ENCODE assay signal across 8 cellular contexts in the genomic region with DNA sequence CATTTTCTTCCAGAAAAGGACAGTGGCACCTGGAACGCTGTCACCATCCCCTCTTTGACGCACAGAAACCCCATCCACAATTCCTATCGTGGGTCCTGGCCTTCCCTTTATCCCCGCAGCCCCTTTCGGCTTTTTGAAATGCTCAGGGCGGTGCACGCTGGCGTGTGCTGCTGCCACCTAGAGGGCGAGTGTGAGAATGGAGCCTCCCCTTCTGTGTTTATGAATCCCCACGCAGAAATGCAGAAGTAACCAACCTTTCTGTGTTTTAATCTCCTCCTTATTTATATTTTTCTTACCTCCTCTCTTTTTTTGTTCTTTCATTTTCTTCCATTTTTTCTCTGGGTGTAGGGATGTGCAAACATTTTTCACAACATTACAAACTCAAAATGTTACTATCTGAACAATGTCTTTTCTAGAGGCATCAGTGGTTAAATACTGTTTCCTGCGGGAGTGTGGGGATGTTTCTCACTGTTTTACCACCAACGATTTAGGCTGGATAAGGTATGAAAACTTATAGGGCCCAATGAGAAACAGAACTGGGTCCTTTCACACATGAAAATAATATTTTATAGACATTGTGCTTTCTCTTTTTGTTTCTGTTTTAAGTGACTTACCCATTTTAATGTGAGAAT. TPM values are rescaled to one million over a fixed set of nuclear protein-coding genes. Genes with fewer than 3 reads are reported as not detected.
DNase-seq lines count a peak whose midpoint lies in the region; ATAC-seq and TF ChIP-seq lines count a peak whose summit lies in the region.

No MANE protein-coding gene starts in this region.

- H3K9me3 Mint-ChIP-seq in activated CD4-positive, alpha-beta T cell treated with anti-CD3 and anti-CD28 coated beads, Interleukin-2, amount 10 ng/mL, durations not matched to agents 24 days and 14 days, result no peaks in the 10 kb centered on the region

- H3K4me3 Mint-ChIP-seq in activated CD4-positive, alpha-beta T cell treated with anti-CD3 and anti-CD28 coated beads, Interleukin-2, amount 10 ng/mL, durations not matched to agents 24 days and 14 days, result no peak overlapping the region

- H3K4me1 Mint-ChIP-seq in activated CD4-positive, alpha-beta T cell treated with anti-CD3 and anti-CD28 coated beads, Interleukin-2, amount 10 ng/mL, durations not matched to agents 24 days and 14 days, result peaks cover 4% of the 10 kb centered on the region

- H3K27me3 Mint-ChIP-seq in activated CD4-positive, alpha-beta T cell treated with anti-CD3 and anti-CD28 coated beads, Interleukin-2, amount 10 ng/mL, durations not matched to agents 24 days and 14 days, result no peaks in the 10 kb centered on the region

- DNase-seq in AG09309 (ENCODE audit: low read depth), result no peak
- peak; percentile 24 for DNase-seq in NCI-H2196 (lab: John Stamatoyannopoulos, UW; ENCODE audit: unreplicated experiment)
- DNase-seq in activated CD4-positive, alpha-beta T cell treated with anti-CD3 and anti-CD28 coated beads, Interleukin-2, amount 10 ng/mL, durations not matched to agents 24 days and 14 days, result peak; percentile 88
- peak; percentile 50 for DNase-seq in effector CD4-positive, alpha-beta T cell
- DNase-seq in mucosa of gallbladder (ENCODE audit: low spot score), result peak; percentile 52
- peak; percentile 76 for DNase-seq in stimulated activated CD8-positive, alpha-beta memory T cell treated with anti-CD3 and anti-CD28 coated beads, Interleukin-4, amount 100 ng/mL, for 48 hours

- peak; percentile 96 for TF ChIP-seq CTCF in AG09309 (IDR thresholded peaks at IDR 0.05; ENCODE audit: control insufficient read depth, insufficient read depth, low read depth, low read length, missing control alignments)

- peak overlapping the region; percentile 32 for H3K4me3 ChIP-seq in AG09309 (ENCODE audit: control insufficient read depth, low read depth, low read length)

- intact Hi-C loops in activated CD4-positive, alpha-beta T cell treated with anti-CD3 and anti-CD28 coated beads, Interleukin-2, amount 10 ng/mL, durations not matched to agents 24 days and 14 days (cut with micrococcal nuclease), result loop anchor here (1.0 to 5.0 kb wide), 3 partner anchors 60 to 437 kb away; partner anchors contain the start of gene NAF1

- ATAC-seq in GM18511 (IDR thresholded peaks at IDR 0.05; ENCODE audit: unreplicated experiment) (peak; percentile 91), HG02981 (IDR thresholded peaks at IDR 0.05; ENCODE audit: unreplicated experiment) (peak; percentile 80)

- H3K36me3 Mint-ChIP-seq in activated CD4-positive, alpha-beta T cell treated with anti-CD3 and anti-CD28 coated beads, Interleukin-2, amount 10 ng/mL, durations not matched to agents 24 days and 14 days (ENCODE audit: low read depth), result no peaks in the 10 kb centered on the region

- H3K27ac Mint-ChIP-seq in activated CD4-positive, alpha-beta T cell treated with anti-CD3 and anti-CD28 coated beads, Interleukin-2, amount 10 ng/mL, durations not matched to agents 24 days and 14 days, result no peak overlapping the region

RNA-seq across cellular contexts. Expression of gene TMA16, which starts 50.0 kb away (rescaled TPM):
- total RNA-seq in activated CD4-positive, alpha-beta T cell treated with anti-CD3 and anti-CD28 coated beads, Interleukin-2, amount 10 ng/mL, durations not matched to agents 24 days and 14 days, result 82.3 and 83.9 TPM in 2 replicates
- 13.9 TPM for total RNA-seq in mucosa of gallbladder
